ENCODE assay signal across 1 cellular context in the genomic region with DNA sequence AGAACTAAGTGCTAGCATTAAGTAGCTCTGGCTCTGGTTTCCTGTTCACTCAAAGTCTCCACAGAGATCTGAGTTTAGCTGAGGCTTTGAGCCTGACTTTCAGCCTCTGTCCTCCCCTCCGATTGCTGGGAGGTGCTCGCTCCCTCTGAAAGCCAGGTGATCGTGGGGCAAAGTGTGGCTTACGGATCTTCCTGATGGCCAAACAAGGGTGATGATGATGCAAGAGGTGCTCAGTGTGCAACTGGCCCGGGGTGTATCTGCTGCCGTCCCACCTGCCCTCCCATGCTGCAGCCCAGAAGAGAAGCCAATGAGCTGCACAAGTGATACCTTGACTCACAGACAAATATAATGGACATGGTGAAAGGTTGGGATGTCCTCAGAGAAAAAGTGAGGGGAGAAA.
TF ChIP-seq lines count a peak whose summit lies in the region.

No MANE protein-coding gene starts in this region.

TF ChIP-seq in WTC11, 78 proteins besides CTCF, POLR2A, EP300 and RAD21 (continued from another document):
- TF ChIP-seq CDX4 (CRISPR knock-in tag; IDR thresholded peaks at IDR 0.05; ENCODE audit: borderline replicate concordance) (no peak), HMGA2 (CRISPR knock-in tag; IDR thresholded peaks at IDR 0.05) (no peak), TEAD4 (CRISPR knock-in tag; IDR thresholded peaks at IDR 0.05) (no peak), IRF1 (CRISPR knock-in tag; IDR thresholded peaks at IDR 0.05) (no peak), STAT6 (CRISPR knock-in tag; conservative IDR thresholded peaks at IDR 0.05; ENCODE audit: low read depth) (no peak)
- TF ChIP-seq, protein P1, sequence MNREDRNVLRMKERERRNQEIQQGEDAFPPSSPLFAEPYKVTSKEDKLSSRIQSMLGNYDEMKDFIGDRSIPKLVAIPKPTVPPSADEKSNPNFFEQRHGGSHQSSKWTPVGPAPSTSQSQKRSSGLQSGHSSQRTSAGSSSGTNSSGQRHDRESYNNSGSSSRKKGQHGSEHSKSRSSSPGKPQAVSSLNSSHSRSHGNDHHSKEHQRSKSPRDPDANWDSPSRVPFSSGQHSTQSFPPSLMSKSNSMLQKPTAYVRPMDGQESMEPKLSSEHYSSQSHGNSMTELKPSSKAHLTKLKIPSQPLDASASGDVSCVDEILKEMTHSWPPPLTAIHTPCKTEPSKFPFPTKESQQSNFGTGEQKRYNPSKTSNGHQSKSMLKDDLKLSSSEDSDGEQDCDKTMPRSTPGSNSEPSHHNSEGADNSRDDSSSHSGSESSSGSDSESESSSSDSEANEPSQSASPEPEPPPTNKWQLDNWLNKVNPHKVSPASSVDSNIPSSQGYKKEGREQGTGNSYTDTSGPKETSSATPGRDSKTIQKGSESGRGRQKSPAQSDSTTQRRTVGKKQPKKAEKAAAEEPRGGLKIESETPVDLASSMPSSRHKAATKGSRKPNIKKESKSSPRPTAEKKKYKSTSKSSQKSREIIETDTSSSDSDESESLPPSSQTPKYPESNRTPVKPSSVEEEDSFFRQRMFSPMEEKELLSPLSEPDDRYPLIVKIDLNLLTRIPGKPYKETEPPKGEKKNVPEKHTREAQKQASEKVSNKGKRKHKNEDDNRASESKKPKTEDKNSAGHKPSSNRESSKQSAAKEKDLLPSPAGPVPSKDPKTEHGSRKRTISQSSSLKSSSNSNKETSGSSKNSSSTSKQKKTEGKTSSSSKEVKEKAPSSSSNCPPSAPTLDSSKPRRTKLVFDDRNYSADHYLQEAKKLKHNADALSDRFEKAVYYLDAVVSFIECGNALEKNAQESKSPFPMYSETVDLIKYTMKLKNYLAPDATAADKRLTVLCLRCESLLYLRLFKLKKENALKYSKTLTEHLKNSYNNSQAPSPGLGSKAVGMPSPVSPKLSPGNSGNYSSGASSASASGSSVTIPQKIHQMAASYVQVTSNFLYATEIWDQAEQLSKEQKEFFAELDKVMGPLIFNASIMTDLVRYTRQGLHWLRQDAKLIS (CRISPR knock-in tag; IDR thresholded peaks at IDR 0.05; ENCODE audit: borderline replicate concordance): no peak
- TF ChIP-seq, protein P2, sequence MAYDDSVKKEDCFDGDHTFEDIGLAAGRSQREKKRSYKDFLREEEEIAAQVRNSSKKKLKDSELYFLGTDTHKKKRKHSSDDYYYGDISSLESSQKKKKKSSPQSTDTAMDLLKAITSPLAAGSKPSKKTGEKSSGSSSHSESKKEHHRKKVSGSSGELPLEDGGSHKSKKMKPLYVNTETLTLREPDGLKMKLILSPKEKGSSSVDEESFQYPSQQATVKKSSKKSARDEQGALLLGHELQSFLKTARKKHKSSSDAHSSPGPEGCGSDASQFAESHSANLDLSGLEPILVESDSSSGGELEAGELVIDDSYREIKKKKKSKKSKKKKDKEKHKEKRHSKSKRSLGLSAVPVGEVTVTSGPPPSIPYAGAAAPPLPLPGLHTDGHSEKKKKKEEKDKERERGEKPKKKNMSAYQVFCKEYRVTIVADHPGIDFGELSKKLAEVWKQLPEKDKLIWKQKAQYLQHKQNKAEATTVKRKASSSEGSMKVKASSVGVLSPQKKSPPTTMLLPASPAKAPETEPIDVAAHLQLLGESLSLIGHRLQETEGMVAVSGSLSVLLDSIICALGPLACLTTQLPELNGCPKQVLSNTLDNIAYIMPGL (CRISPR knock-in tag; IDR thresholded peaks at IDR 0.05): no peak
